17 cellular contexts compared by ENCODE assay signal in genomic region chr10:89074120-89074519, GRCh38.
DNase-seq lines count a peak whose midpoint lies in the region; ATAC-seq and TF ChIP-seq lines count a peak whose summit lies in the region.
"Had no signal": no experiment of that assay in that cellular context is flagged by ENCODE, and none has a peak within 500 bp of the region (broad histone marks: within the 10 kb centered on the region; RNA-seq: fewer than 3 reads in every experiment).

No MANE protein-coding gene starts in this region.

- TF ChIP-seq CTCF in AG10803 (conservative IDR thresholded peaks at IDR 0.05; ENCODE audit: low read length) (no peak), adrenal gland (IDR thresholded peaks at IDR 0.05) (no peak)

- no peak for TF ChIP-seq POLR2A in adrenal gland (IDR thresholded peaks at IDR 0.05)

- peaks cover 0 to 1% of the 10 kb centered on the region in 2 donors for H3K4me1 ChIP-seq in adrenal gland (replicated peaks in 1 of 2)

- H3K27me3 ChIP-seq in adrenal gland: no peaks in the 10 kb centered on the region

- intact Hi-C loops in adrenal gland (cut with DNase I) (no loop called here), Right ventricle myocardium superior (cut with DNase I) (no loop called here)

- peak overlapping the region in 2 of 5 donors; percentile 5 to 65 for H3K27ac ChIP-seq in adrenal gland

- no peaks in the 10 kb centered on the region for H3K9me3 ChIP-seq in adrenal gland (replicated peaks in 1 of 3)

- H3K36me3 ChIP-seq in adrenal gland (replicated peaks in 1 of 2): no peaks in the 10 kb centered on the region

- H3K4me3 ChIP-seq in AG10803 (ENCODE audit: low read length) (no peak overlapping the region), adrenal gland (no peak overlapping the region)

- peak; percentile 44 for DNase-seq in AG10803 (ENCODE audit: low read depth)
- peak in 6 of 7 donors; percentile 19 to 62 (median 40) for DNase-seq in adrenal gland
- DNase-seq in Right ventricle myocardium superior: peak; percentile 76
- peak; percentile 49 for DNase-seq in pulmonary artery endothelial cell (ENCODE audit: low read depth, low spot score)
- no peak for DNase-seq in NCI-H526 treated with DMSO at 0.1 percent for 48 hours (lab: John Stamatoyannopoulos, UW)
- DNase-seq in hippocampal formation (lab: John Stamatoyannopoulos, UW): no peak
- DNase-seq: activated CD4-positive, alpha-beta T cell treated with anti-CD3 and anti-CD28 coated beads for 1 hour; activated T-cell treated with anti-CD3 and anti-CD28 coated beads, Interleukin-2, amount 50 U/mL, for 24 hours; anterior cingulate cortex; glutamatergic neuron; NCI-H1105 treated with DMSO at 0.1 percent for 48 hours; NCI-H510A treated with DMSO at 0.1 percent for 48 hours; small intestine; T-helper 17 cell had no signal

- ATAC-seq in Right ventricle myocardium superior (ENCODE audit: poor library complexity): peak; percentile 68
- ATAC-seq in HG03442 (IDR thresholded peaks at IDR 0.05; ENCODE audit: unreplicated experiment): no peak
- no peak for ATAC-seq in GM21526 (IDR thresholded peaks at IDR 0.05; ENCODE audit: low FRiP score, unreplicated experiment)
- ATAC-seq: HepG2, T-helper 17 cell had no signal

- WGBS in adrenal gland, 4 donors: 35 to 55% (median 42%) methylated on average over 3 of the region's 3 CpGs

Comparison
In these comparisons a context has a peak if more than half of its experiments do, and no peak if none do; other contexts are left out.
1. DNase-seq: peak in AG10803 (single experiment), adrenal gland (6 of 7), Right ventricle myocardium superior (single experiment) and pulmonary artery endothelial cell (single experiment); none in NCI-H526 treated with DMSO at 0.1 percent for 48 hours (single experiment) and hippocampal formation (0 of 2).